ENCODE assay signal across 8 cellular contexts in the genomic region with DNA sequence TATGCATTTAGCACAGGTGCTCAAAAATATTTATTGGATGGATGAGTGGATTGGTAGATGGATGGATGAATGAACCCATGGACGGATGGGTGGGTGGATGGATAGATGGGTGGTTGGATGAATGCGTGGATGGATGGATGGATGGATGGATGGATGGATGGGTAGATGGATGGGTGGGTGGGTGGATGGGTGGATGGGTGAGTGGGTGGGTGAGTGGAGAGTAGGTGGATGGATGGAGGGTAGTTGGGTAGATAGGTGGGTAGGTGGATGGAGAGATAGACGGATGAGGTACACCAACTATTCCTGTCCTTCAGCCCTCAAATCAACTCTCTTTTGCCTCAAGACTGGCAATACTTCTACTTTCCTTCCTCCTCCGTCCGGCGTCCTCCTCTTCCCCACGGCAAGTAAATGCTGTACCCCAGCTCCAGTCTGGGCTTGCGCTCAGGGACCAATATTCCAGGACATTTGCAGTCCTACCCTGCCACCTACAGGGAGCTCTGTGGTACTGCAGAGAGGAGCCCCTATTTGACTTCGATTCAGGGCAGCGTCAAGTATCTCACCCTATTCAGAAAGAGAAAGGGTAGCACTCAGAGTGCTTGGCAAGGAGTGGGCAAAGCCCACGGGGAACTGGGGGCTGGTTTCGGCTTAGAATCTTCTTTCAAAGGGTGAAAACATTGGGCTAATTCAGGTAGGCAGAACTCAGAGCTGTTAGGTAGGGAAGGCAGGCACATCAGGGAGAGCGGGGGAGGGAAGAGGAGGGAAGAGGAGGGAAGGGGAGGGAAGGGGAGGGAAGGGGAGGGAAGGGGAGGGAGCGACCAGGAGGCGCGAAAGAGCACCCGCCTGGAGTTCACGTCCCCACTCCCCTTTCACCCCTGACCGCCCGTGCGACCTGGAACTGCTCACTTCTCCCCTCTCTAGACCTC. TPM values are rescaled to one million over a fixed set of nuclear protein-coding genes. Genes with fewer than 3 reads are reported as not detected.
A peak's percentile ranks its signal among the peaks of the same experiment; 100 is the strongest.
DNase-seq lines count a peak whose midpoint lies in the region; ATAC-seq and TF ChIP-seq lines count a peak whose summit lies in the region.
"Not testable (repeated sequence)": the region's sequence is repeated elsewhere in the genome, so short reads cannot be mapped to it uniquely, and the experiment has no call there.

No MANE protein-coding gene starts in this region.

- not testable (repeated sequence) for H3K4me2 ChIP-seq in Loucy (ENCODE audit: low read depth, low read length, poor library complexity, severe bottlenecking)

- H3K9ac ChIP-seq in Loucy (ENCODE audit: low read depth, low read length, poor library complexity, severe bottlenecking): not testable (repeated sequence)

- not testable (repeated sequence) for H3K36me3 ChIP-seq in Loucy (ENCODE audit: insufficient read depth, low read length)

- not testable (repeated sequence) for H3K27me3 Mint-ChIP-seq in activated T-helper 1 cell treated with anti-CD3 and anti-CD28 coated beads, Interleukin-12 subunit alpha, Interleukin-12 subunit beta, Interleukin-2, Interleukin-4 antibody, amounts not matched to agents 30 ng/mL and 10 ng/mL and 1 ng/mL, durations not matched to agents 14 hours and 24 hours and 36 hours (ENCODE audit: insufficient read depth); mesothelial cell of epicardium (ENCODE audit: low read depth)

- H3K4me3 Mint-ChIP-seq in activated T-helper 1 cell treated with anti-CD3 and anti-CD28 coated beads, Interleukin-12 subunit alpha, Interleukin-12 subunit beta, Interleukin-2, Interleukin-4 antibody, amounts not matched to agents 30 ng/mL and 10 ng/mL and 1 ng/mL, durations not matched to agents 14 hours and 24 hours and 36 hours; mesothelial cell of epicardium: not testable (repeated sequence)

- DNase-seq in DMS153 treated with DMSO at 0.1 percent for 48 hours (lab: John Stamatoyannopoulos, UW; ENCODE audit: unreplicated experiment): peak; percentile 19
- DNase-seq in SHP77 (lab: John Stamatoyannopoulos, UW): peak; percentile 1 to 32
- peak; percentile 57 for DNase-seq in activated T-helper 1 cell treated with anti-CD3 and anti-CD28 coated beads, Interleukin-12 subunit alpha, Interleukin-12 subunit beta, Interleukin-2, Interleukin-4 antibody, amounts not matched to agents 30 ng/mL and 10 ng/mL and 1 ng/mL, durations not matched to agents 14 hours and 24 hours and 36 hours (ENCODE audit: low spot score)
- DNase-seq in epithelial cell of proximal tubule (ENCODE audit: low read depth): not testable (repeated sequence)
- DNase-seq in mesothelial cell of epicardium (ENCODE audit: low spot score in 2 of 2, unreplicated experiment in 2 of 2): peak in 1 of 2 experiments; percentile 53
- DNase-seq in stimulated activated CD8-positive, alpha-beta memory T cell treated with anti-CD3 and anti-CD28 coated beads, Interleukin-4, amount 100 ng/mL, for 48 hours: peak; percentile 58

- H4K20me1 ChIP-seq in Loucy (ENCODE audit: insufficient read depth, low read length, poor library complexity, severe bottlenecking): not testable (repeated sequence)

- peak; percentile 53 for TF ChIP-seq CTCF in Loucy (conservative IDR thresholded peaks at IDR 0.05; ENCODE audit: low read length)
- TF ChIP-seq CTCF in epithelial cell of proximal tubule (conservative IDR thresholded peaks at IDR 0.05; ENCODE audit: low read depth, low read length): peak; percentile 49
- peak; percentile 74 for TF ChIP-seq CTCF in mesothelial cell of epicardium (IDR thresholded peaks at IDR 0.05; ENCODE audit: unreplicated experiment)

- not testable (repeated sequence) for H3K9me3 ChIP-seq in Loucy (ENCODE audit: insufficient read depth, low read depth, low read length)

- intact Hi-C loops in activated T-helper 1 cell treated with anti-CD3 and anti-CD28 coated beads, Interleukin-12 subunit alpha, Interleukin-12 subunit beta, Interleukin-2, Interleukin-4 antibody, amounts not matched to agents 30 ng/mL and 10 ng/mL and 1 ng/mL, durations not matched to agents 14 hours and 24 hours and 36 hours (cut with micrococcal nuclease): not testable (repeated sequence)

- H2AFZ ChIP-seq in Loucy (ENCODE audit: low read length): not testable (repeated sequence)

- not testable (repeated sequence) for H3K27ac Mint-ChIP-seq in activated T-helper 1 cell treated with anti-CD3 and anti-CD28 coated beads, Interleukin-12 subunit alpha, Interleukin-12 subunit beta, Interleukin-2, Interleukin-4 antibody, amounts not matched to agents 30 ng/mL and 10 ng/mL and 1 ng/mL, durations not matched to agents 14 hours and 24 hours and 36 hours; mesothelial cell of epicardium

- H3K4me3 ChIP-seq in Loucy (ENCODE audit: low read length, poor library complexity, severe bottlenecking); epithelial cell of proximal tubule (ENCODE audit: low read depth, low read length): not testable (repeated sequence)

- H3K9me3 Mint-ChIP-seq in activated T-helper 1 cell treated with anti-CD3 and anti-CD28 coated beads, Interleukin-12 subunit alpha, Interleukin-12 subunit beta, Interleukin-2, Interleukin-4 antibody, amounts not matched to agents 30 ng/mL and 10 ng/mL and 1 ng/mL, durations not matched to agents 14 hours and 24 hours and 36 hours; mesothelial cell of epicardium: not testable (repeated sequence)

- not testable (repeated sequence) for H3K27me3 ChIP-seq in Loucy (ENCODE audit: insufficient read depth, low read length, poor library complexity, severe bottlenecking)

- peaks cover 26% of the 10 kb centered on the region for H3K4me1 Mint-ChIP-seq in activated T-helper 1 cell treated with anti-CD3 and anti-CD28 coated beads, Interleukin-12 subunit alpha, Interleukin-12 subunit beta, Interleukin-2, Interleukin-4 antibody, amounts not matched to agents 30 ng/mL and 10 ng/mL and 1 ng/mL, durations not matched to agents 14 hours and 24 hours and 36 hours (ENCODE audit: low read depth)
- H3K4me1 Mint-ChIP-seq in mesothelial cell of epicardium: not testable (repeated sequence)

- not testable (repeated sequence) for H3K79me2 ChIP-seq in Loucy (ENCODE audit: insufficient read depth, low read length)

- not testable (repeated sequence) for H3K9me2 ChIP-seq in Loucy (replicated peaks; ENCODE audit: low read depth, low read length)

- H3K36me3 Mint-ChIP-seq in activated T-helper 1 cell treated with anti-CD3 and anti-CD28 coated beads, Interleukin-12 subunit alpha, Interleukin-12 subunit beta, Interleukin-2, Interleukin-4 antibody, amounts not matched to agents 30 ng/mL and 10 ng/mL and 1 ng/mL, durations not matched to agents 14 hours and 24 hours and 36 hours (ENCODE audit: low read depth); mesothelial cell of epicardium: not testable (repeated sequence)

- not testable (repeated sequence) for H3K4me1 ChIP-seq in Loucy (ENCODE audit: insufficient read depth, low read length, poor library complexity, severe bottlenecking)

- H3F3A ChIP-seq in Loucy (ENCODE audit: low read depth): not testable (repeated sequence)

- ATAC-seq in GM21619 (IDR thresholded peaks at IDR 0.05; ENCODE audit: unreplicated experiment): peak; percentile 55

RNA-seq across cellular contexts. Expression of gene RPS15A, which starts 30.3 kb away (rescaled TPM):
- 1,849 and 1,857 TPM in 2 replicates for total RNA-seq in activated T-helper 1 cell treated with anti-CD3 and anti-CD28 coated beads, Interleukin-12 subunit alpha, Interleukin-12 subunit beta, Interleukin-2, Interleukin-4 antibody, amounts not matched to agents 30 ng/mL and 10 ng/mL and 1 ng/mL, durations not matched to agents 14 hours and 24 hours and 36 hours
- total RNA-seq in epithelial cell of proximal tubule (1,709 and 2,356 TPM in 2 replicates), mesothelial cell of epicardium (1,664 to 1,782 TPM (median 1,739 TPM) in 3 replicates)

RNA-seq across cellular contexts. Expression of gene ARL6IP1, which starts 41.5 kb away (rescaled TPM):
- 105 and 109 TPM in 2 replicates for total RNA-seq in activated T-helper 1 cell treated with anti-CD3 and anti-CD28 coated beads, Interleukin-12 subunit alpha, Interleukin-12 subunit beta, Interleukin-2, Interleukin-4 antibody, amounts not matched to agents 30 ng/mL and 10 ng/mL and 1 ng/mL, durations not matched to agents 14 hours and 24 hours and 36 hours
- total RNA-seq in epithelial cell of proximal tubule (489 and 536 TPM in 2 replicates), mesothelial cell of epicardium (124 to 130 TPM (median 124 TPM) in 3 replicates)
